ENCODE assay signal across 1 cellular context in the genomic region with DNA sequence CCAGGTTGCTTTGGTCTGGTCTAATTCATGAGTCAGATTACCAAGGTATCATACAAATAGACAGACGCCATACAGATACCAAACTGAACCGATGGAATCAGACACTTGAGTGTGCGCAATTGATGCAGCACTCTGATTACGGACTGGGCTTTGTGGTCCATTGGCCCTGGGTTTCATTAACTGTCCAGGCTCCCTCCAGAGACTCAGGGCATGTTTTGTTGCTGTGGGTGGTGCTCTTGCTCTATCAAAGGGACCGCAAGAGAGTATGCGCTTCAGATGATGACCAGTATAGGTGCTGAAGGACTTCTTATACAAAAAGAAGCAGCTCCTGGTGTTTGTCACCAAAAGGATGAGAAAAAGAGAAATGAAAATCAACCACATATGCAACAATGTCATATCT.
A peak's percentile ranks its signal among the peaks of the same experiment; 100 is the strongest.
TF ChIP-seq lines count a peak whose summit lies in the region.

No MANE protein-coding gene starts in this region.

TF ChIP-seq in K562, 482 proteins besides CTCF, POLR2A, EP300 and RAD21 (continued from another document):
- TF ChIP-seq, protein P1, sequence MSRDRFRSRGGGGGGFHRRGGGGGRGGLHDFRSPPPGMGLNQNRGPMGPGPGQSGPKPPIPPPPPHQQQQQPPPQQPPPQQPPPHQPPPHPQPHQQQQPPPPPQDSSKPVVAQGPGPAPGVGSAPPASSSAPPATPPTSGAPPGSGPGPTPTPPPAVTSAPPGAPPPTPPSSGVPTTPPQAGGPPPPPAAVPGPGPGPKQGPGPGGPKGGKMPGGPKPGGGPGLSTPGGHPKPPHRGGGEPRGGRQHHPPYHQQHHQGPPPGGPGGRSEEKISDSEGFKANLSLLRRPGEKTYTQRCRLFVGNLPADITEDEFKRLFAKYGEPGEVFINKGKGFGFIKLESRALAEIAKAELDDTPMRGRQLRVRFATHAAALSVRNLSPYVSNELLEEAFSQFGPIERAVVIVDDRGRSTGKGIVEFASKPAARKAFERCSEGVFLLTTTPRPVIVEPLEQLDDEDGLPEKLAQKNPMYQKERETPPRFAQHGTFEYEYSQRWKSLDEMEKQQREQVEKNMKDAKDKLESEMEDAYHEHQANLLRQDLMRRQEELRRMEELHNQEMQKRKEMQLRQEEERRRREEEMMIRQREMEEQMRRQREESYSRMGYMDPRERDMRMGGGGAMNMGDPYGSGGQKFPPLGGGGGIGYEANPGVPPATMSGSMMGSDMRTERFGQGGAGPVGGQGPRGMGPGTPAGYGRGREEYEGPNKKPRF (IDR thresholded peaks at IDR 0.05; ENCODE audit: low read depth, low read length), result no peak
- TF ChIP-seq NKRF (IDR thresholded peaks at IDR 0.05; ENCODE audit: borderline replicate concordance), result no peak
- 0 out of 2 replicates have a peak, but pooled peaks have one; percentile 11 for TF ChIP-seq SMC3 (conservative IDR thresholded peaks at IDR 0.05; ENCODE audit: insufficient read depth, low read depth, low read length)
